In genomic region chr15:78057803-78058202, GRCh38 we compare ENCODE assay signal across 16 cellular contexts. TPM values are rescaled to one million over a fixed set of nuclear protein-coding genes. Genes with fewer than 3 reads are reported as not detected.
DNase-seq lines count a peak whose midpoint lies in the region; ATAC-seq, FAIRE-seq and TF ChIP-seq lines count a peak whose summit lies in the region.
"Had no signal": no experiment of that assay in that cellular context is flagged by ENCODE, and none has a peak within 500 bp of the region (broad histone marks: within the 10 kb centered on the region; RNA-seq: fewer than 3 reads in every experiment).

No MANE protein-coding gene starts in this region.

- H3K27me3 ChIP-seq in GM12878 (replicated peaks in 1 of 2; ENCODE audit: control insufficient read depth in 2 of 2, insufficient read depth in 2 of 2, low read length in 1 of 2) (no peaks in the 10 kb centered on the region), neutrophil (no peaks in the 10 kb centered on the region)
- H3K27me3 ChIP-seq: heart left ventricle had no signal

- BruUV-seq in GM12878 (replicated peaks; lab: Mats Ljungman, UMichigan), result no TSS peak

- intact Hi-C loops in GM12878 (cut with micrococcal nuclease; ENCODE audit: unreplicated experiment), result no loop called here

- H3K9me3 ChIP-seq in GM12878 (replicated peaks; ENCODE audit: control insufficient read depth, insufficient read depth, low read length), result no peaks in the 10 kb centered on the region
- H3K9me3 ChIP-seq in neutrophil, result no peaks in the 10 kb centered on the region
- H3K9me3 ChIP-seq: heart left ventricle had no signal

- peaks cover 76% of the 10 kb centered on the region for H3K4me1 Mint-ChIP-seq in stimulated activated naive CD8-positive, alpha-beta T cell treated with anti-CD3 and anti-CD28 coated beads, Interleukin-15, Interleukin-2, amounts not matched to agents 100 ng/mL and 50 ng/mL, for 24 hours (ENCODE audit: low read depth)
- peaks cover 73% of the 10 kb centered on the region for H3K4me1 Mint-ChIP-seq in stimulated activated naive CD8-positive, alpha-beta T cell treated with anti-CD3 and anti-CD28 coated beads, Interleukin-15, amount 100 ng/mL, for 72 hours

- H3K9ac ChIP-seq in GM12878 (ENCODE audit: control insufficient read depth, insufficient read depth, low read length), result no peak overlapping the region

- H3K4me3 Mint-ChIP-seq in stimulated activated naive CD8-positive, alpha-beta T cell treated with anti-CD3 and anti-CD28 coated beads, Interleukin-15, Interleukin-2, amounts not matched to agents 100 ng/mL and 50 ng/mL, for 24 hours, result no peak overlapping the region
- H3K4me3 Mint-ChIP-seq in stimulated activated naive CD8-positive, alpha-beta T cell treated with anti-CD3 and anti-CD28 coated beads, Interleukin-15, amount 100 ng/mL, for 72 hours, result no peak overlapping the region
- H3K4me3 Mint-ChIP-seq: activated naive CD4-positive, alpha-beta T cell treated with anti-CD3 and anti-CD28 coated beads, Interleukin-2, amount 10 ng/mL, durations not matched to agents 7 days and 5 days had no signal

- H3K36me3 ChIP-seq in GM12878 (ENCODE audit: control insufficient read depth in 2 of 2, insufficient read depth in 2 of 2, low read length in 1 of 2), result peaks cover 0 to 10% of the 10 kb centered on the region in 2 experiments; a peak in 2 of 4 replicates
- peaks cover 7% of the 10 kb centered on the region for H3K36me3 ChIP-seq in neutrophil

- WGBS in GM12878 (ENCODE audit: insufficient coverage, insufficient replicate concordance, low lambda C conversion rate, missing lambda C conversion rate), result 96% methylated on average over 5 of the region's 5 CpGs

- RAD21 ChIA-PET in GM12878 (lab: Charles Lee; ENCODE audit: unreplicated experiment), result interaction anchor here (0.7 to 9.0 kb wide), 7 partner anchors 12 to 64 kb away, joined by 3 to 170 read pairs (median 3); no protein-coding TSS in a partner anchor

- in situ Hi-C loops in GM12878 (cut with MboI), result no loop called here

- H3K27ac ChIP-seq in GM12878 (ENCODE audit: control insufficient read depth, insufficient read depth) (peak overlapping the region; percentile 6; the same call in 1 of the 2 replicates), neutrophil (peak overlapping the region; percentile 79)

- H3K36me3 Mint-ChIP-seq in stimulated activated naive CD8-positive, alpha-beta T cell treated with anti-CD3 and anti-CD28 coated beads, Interleukin-15, Interleukin-2, amounts not matched to agents 100 ng/mL and 50 ng/mL, for 24 hours (ENCODE audit: low read depth), result peaks cover 8% of the 10 kb centered on the region

- peaks cover 77% of the 10 kb centered on the region for H3K79me2 ChIP-seq in GM12878 (ENCODE audit: control insufficient read depth, insufficient read depth, low read length)

- TF ChIP-seq POLR2A in GM12878 (IDR thresholded peaks at IDR 0.05; ENCODE audit: low read depth, low read length), result no peak

- TF ChIP-seq CTCF in GM12878 (IDR thresholded peaks at IDR 0.05 in 2 of 3, conservative IDR thresholded peaks at IDR 0.05 in 1 of 3; ENCODE audit: control insufficient read depth in 2 of 3, extremely low read depth in 1 of 3, insufficient read depth in 1 of 3, low read depth in 3 of 3, low read length in 3 of 3) (no peak), neutrophil (IDR thresholded peaks at IDR 0.05) (no peak)

- H3K4me1 ChIP-seq in GM12878 (ENCODE audit: control insufficient read depth, insufficient read depth, low read length) (peaks cover 57% of the 10 kb centered on the region), neutrophil (ENCODE audit: control insufficient read depth in 1 of 2, insufficient read depth in 1 of 2, low read depth in 1 of 2, low read length in 1 of 2) (peaks cover 65 to 81% of the 10 kb centered on the region in 2 experiments)

- H3K9me3 Mint-ChIP-seq in stimulated activated naive CD8-positive, alpha-beta T cell treated with anti-CD3 and anti-CD28 coated beads, Interleukin-15, Interleukin-2, amounts not matched to agents 100 ng/mL and 50 ng/mL, for 24 hours, result no peaks in the 10 kb centered on the region
- no peaks in the 10 kb centered on the region for H3K9me3 Mint-ChIP-seq in stimulated activated naive CD8-positive, alpha-beta T cell treated with anti-CD3 and anti-CD28 coated beads, Interleukin-15, amount 100 ng/mL, for 72 hours
- H3K9me3 Mint-ChIP-seq: activated naive CD4-positive, alpha-beta T cell treated with anti-CD3 and anti-CD28 coated beads, Interleukin-2, amount 10 ng/mL, durations not matched to agents 7 days and 5 days had no signal

- H2AFZ ChIP-seq in GM12878 (ENCODE audit: control insufficient read depth, low read depth, low read length), result no peak overlapping the region

- no peak for DNase-seq in stimulated activated naive CD8-positive, alpha-beta T cell treated with anti-CD3 and anti-CD28 coated beads, Interleukin-15, amount 100 ng/mL, for 72 hours
- DNase-seq in GM12878 (ENCODE audit: low read depth, low spot score), result no peak
- DNase-seq in NCI-H82 treated with DMSO at 0.1 percent for 48 hours (lab: John Stamatoyannopoulos, UW; ENCODE audit: unreplicated experiment), result no peak
- DNase-seq in SHP77 (lab: John Stamatoyannopoulos, UW), result no peak
- DNase-seq in Ammon's horn (ENCODE audit: low spot score), result no peak
- DNase-seq: activated CD4-positive, CD25-positive, alpha-beta regulatory T cell; activated naive CD4-positive, alpha-beta T cell treated with anti-CD3 and anti-CD28 coated beads, Interleukin-2, amount 10 ng/mL, durations not matched to agents 7 days and 5 days; effector CD4-positive, alpha-beta T cell; heart left ventricle; stimulated activated CD8-positive, alpha-beta memory T cell treated with anti-CD3 and anti-CD28 coated beads, Interleukin-4, amount 100 ng/mL, for 48 hours had no signal

- CTCF ChIA-PET in GM12878 (lab: Yijun Ruan, JAX), result interaction anchor here (0.7 to 8.2 kb wide), 8 partner anchors 8 to 161 kb away, joined by 3 to 87 read pairs (median 5); no protein-coding TSS in a partner anchor

- TF ChIP-seq RAD21 in GM12878 (IDR thresholded peaks at IDR 0.05; ENCODE audit: insufficient read depth, low read depth, low read length), result no peak

- POLR2A ChIA-PET in GM12878 (lab: Charles Lee), result interaction anchor here (0.9 to 4.8 kb wide), 6 partner anchors 10 to 53 kb away, joined by 3 to 26 read pairs (median 4); no protein-coding TSS in a partner anchor

- no peak for TF ChIP-seq EP300 in GM12878 (IDR thresholded peaks at IDR 0.05; ENCODE audit: borderline replicate concordance in 1 of 2, control insufficient read depth in 1 of 2, low read depth in 2 of 2, low read length in 2 of 2)

- no peaks in the 10 kb centered on the region for H4K20me1 ChIP-seq in GM12878 (ENCODE audit: control insufficient read depth, insufficient read depth)

- peak overlapping the region; percentile 45 for H3K27ac Mint-ChIP-seq in stimulated activated naive CD8-positive, alpha-beta T cell treated with anti-CD3 and anti-CD28 coated beads, Interleukin-15, Interleukin-2, amounts not matched to agents 100 ng/mL and 50 ng/mL, for 24 hours
- peak overlapping the region in 1 of 2 donors; percentile 74 for H3K27ac Mint-ChIP-seq in stimulated activated naive CD8-positive, alpha-beta T cell treated with anti-CD3 and anti-CD28 coated beads, Interleukin-15, amount 100 ng/mL, for 72 hours

- no peak overlapping the region for H3K4me2 ChIP-seq in GM12878 (ENCODE audit: control insufficient read depth, insufficient read depth)

- no peak for ATAC-seq in stimulated activated naive CD8-positive, alpha-beta T cell treated with anti-CD3 and anti-CD28 coated beads, Interleukin-15, amount 100 ng/mL, for 72 hours
- ATAC-seq in GM12878, result no peak
- ATAC-seq in GM19463 (IDR thresholded peaks at IDR 0.05; ENCODE audit: unreplicated experiment), result no peak
- ATAC-seq: heart left ventricle, sciatic nerve had no signal

- SMC1A ChIA-PET in GM12878 (lab: Charles Lee; ENCODE audit: uncharacterized antibody, unreplicated experiment), result interaction anchor here (1.3 to 8.1 kb wide), 8 partner anchors 8 to 53 kb away, joined by 3 to 119 read pairs (median 8); no protein-coding TSS in a partner anchor

- FAIRE-seq in GM12878 (lab: Jason Lieb, UNC), result no peak
- FAIRE-seq: H54 had no signal

- H3K4me3 ChIP-seq in GM12878 (no peak overlapping the region), neutrophil (ENCODE audit: low read depth in 1 of 2, low read length in 1 of 2) (no peak overlapping the region)
- H3K4me3 ChIP-seq: heart left ventricle had no signal

- H3K27me3 Mint-ChIP-seq in stimulated activated naive CD8-positive, alpha-beta T cell treated with anti-CD3 and anti-CD28 coated beads, Interleukin-15, Interleukin-2, amounts not matched to agents 100 ng/mL and 50 ng/mL, for 24 hours, result no peaks in the 10 kb centered on the region
- no peaks in the 10 kb centered on the region for H3K27me3 Mint-ChIP-seq in stimulated activated naive CD8-positive, alpha-beta T cell treated with anti-CD3 and anti-CD28 coated beads, Interleukin-15, amount 100 ng/mL, for 72 hours
- H3K27me3 Mint-ChIP-seq: activated naive CD4-positive, alpha-beta T cell treated with anti-CD3 and anti-CD28 coated beads, Interleukin-2, amount 10 ng/mL, durations not matched to agents 7 days and 5 days had no signal

RNA-seq across cellular contexts. Expression of gene TBC1D2B, which starts 19.7 kb away (rescaled TPM):
- total RNA-seq in GM12878 (2013; cell fraction: nucleolus; rRNA removed), result 172 and 173 TPM in 2 replicates
- 18.4 and 21.9 TPM in 2 replicates for total RNA-seq in GM12878 (2014; rRNA removed)
- total RNA-seq in GM12878 (2014; rRNA removed; fragmentation: Illumina TruSeq; extraction: Trizol), result 17.0 and 20.4 TPM in 2 replicates
- 27.0 and 28.7 TPM in 2 replicates for total RNA-seq in GM12878 (2021)
- 12.9 TPM for polyA plus RNA-seq in GM12878 (2011; ENCODE audit: low read depth)
- 53.4 and 75.9 TPM in 2 replicates for polyA plus RNA-seq in GM12878 (2011; rRNA removed)
- 38.8 and 40.0 TPM in 2 replicates for polyA plus RNA-seq in GM12878 (2011; cell fraction: cytosol; rRNA removed)
- 110 and 121 TPM in 2 replicates for polyA plus RNA-seq in GM12878 (2011; cell fraction: nucleus; rRNA removed)
- polyA plus RNA-seq in GM12878 (2012), result 17.9 and 21.2 TPM in 2 replicates
- polyA plus RNA-seq in GM12878 (2014; fragmentation: Illumina TruSeq; extraction: Trizol), result 22.7 and 26.1 TPM in 2 replicates
- 1 to 10 TPM; 1.3 to 1.4 TPM for polyA plus RNA-seq in GM12878 (2014; fragmentation: Nextera tagmentation; extraction: Ambion mirVana)
- polyA plus RNA-seq in GM12878 (2014; rRNA removed), result 22.4 and 25.6 TPM in 2 replicates
- polyA plus RNA-seq in GM12878 (2016; fragmentation: Nextera tagmentation; extraction: Ambion mirVana), result 1 to 10 TPM; 2.7 to 8.2 TPM
- 50.3 and 51.8 TPM in 2 replicates for polyA minus RNA-seq in GM12878 (2011; rRNA and poly(A)+ RNA removed)
- polyA minus RNA-seq in GM12878 (2011; cell fraction: cytosol; rRNA and poly(A)+ RNA removed), result 14.4 and 14.8 TPM in 2 replicates
- 35.9 and 50.8 TPM in 2 replicates for polyA minus RNA-seq in GM12878 (2011; cell fraction: nucleus; rRNA and poly(A)+ RNA removed)

RNA-seq across cellular contexts. Expression of gene SH2D7, which starts 34.6 kb away (rescaled TPM):
- not detected in 2 replicates for total RNA-seq in GM12878 (2013; cell fraction: nucleolus; rRNA removed)
- total RNA-seq in GM12878 (2014; rRNA removed) (0.06 TPM in 1 of 2 replicates, not detected in the other), GM12878 (2014; rRNA removed; fragmentation: Illumina TruSeq; extraction: Trizol) (not detected in 2 replicates), GM12878 (2021) (0.08 TPM in 1 of 2 replicates, not detected in the other)
- polyA plus RNA-seq in GM12878 (2011; ENCODE audit: low read depth), result not detected
- polyA plus RNA-seq in GM12878 (2011; rRNA removed) (not detected in 2 replicates), GM12878 (2014; fragmentation: Illumina TruSeq; extraction: Trizol) (0.04 TPM in 1 of 2 replicates, not detected in the other), GM12878 (2014; fragmentation: Nextera tagmentation; extraction: Ambion mirVana) (not detected), GM12878 (2014; rRNA removed) (not detected in 2 replicates), GM12878 (2016; fragmentation: Nextera tagmentation; extraction: Ambion mirVana) (not detected)
- polyA plus RNA-seq in GM12878 (2011; cell fraction: cytosol; rRNA removed), result not detected in 2 replicates
- polyA plus RNA-seq in GM12878 (2011; cell fraction: nucleus; rRNA removed), result not detected in 2 replicates
- not detected in 2 replicates for polyA plus RNA-seq in GM12878 (2012)
- 0.10 and 0.15 TPM in 2 replicates for polyA minus RNA-seq in GM12878 (2011; rRNA and poly(A)+ RNA removed)
- polyA minus RNA-seq in GM12878 (2011; cell fraction: cytosol; rRNA and poly(A)+ RNA removed), result not detected in 2 replicates
- 0.12 TPM in 1 of 2 replicates, not detected in the other for polyA minus RNA-seq in GM12878 (2011; cell fraction: nucleus; rRNA and poly(A)+ RNA removed)
- total RNA-seq: heart left ventricle, mesenteric fat pad, sciatic nerve had no signal
- polyA plus RNA-seq: heart left ventricle had no signal
